8 cellular contexts compared by ENCODE assay signal in the genomic region with DNA sequence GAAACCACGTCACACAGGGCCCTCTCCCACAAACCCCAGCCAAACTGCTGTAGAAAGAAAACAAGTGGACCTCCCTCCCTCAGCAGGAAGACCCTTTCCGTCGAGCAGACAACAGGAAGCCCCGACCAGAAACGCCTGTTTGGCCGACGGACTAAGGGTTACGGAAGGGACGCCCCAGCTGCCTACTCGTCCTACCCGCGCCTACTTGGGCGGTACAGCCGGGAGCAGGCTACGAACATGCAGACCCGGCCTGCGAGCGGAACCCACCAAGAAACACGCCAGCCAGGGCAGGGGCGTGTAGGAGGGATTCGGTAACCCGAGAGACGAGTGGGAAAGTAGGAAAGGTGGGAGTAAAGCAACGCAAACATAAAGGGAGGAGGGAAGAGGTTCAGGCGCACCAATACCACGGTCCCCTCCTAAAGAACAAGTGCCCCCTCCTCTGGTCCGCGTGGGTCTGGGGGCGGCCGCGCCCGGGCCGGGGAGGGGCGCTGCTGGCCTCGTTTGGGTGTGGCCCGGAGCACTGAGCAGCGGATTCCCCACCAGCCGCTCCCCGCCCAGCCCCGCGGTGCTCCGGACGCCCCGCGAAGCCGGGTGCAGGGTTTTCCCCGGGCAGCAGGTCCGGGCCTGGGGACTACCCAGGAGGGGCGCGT. TPM values are rescaled to one million over a fixed set of nuclear protein-coding genes. Genes with fewer than 3 reads are reported as not detected.
DNase-seq lines count a peak whose midpoint lies in the region; ATAC-seq, FAIRE-seq and TF ChIP-seq lines count a peak whose summit lies in the region.

No MANE protein-coding gene starts in this region.

- DNase-seq in H7 (peak; percentile 65), SJSA1 (ENCODE audit: low read depth in 1 of 2, low spot score in 2 of 2) (peak in 1 of 2 experiments; percentile 55), astrocyte of the spinal cord (ENCODE audit: low read depth, low spot score) (no peak), kidney (peak; percentile 83)
- DNase-seq in stimulated activated CD4-positive, alpha-beta T cell treated with anti-CD3 and anti-CD28 coated beads, TNF-alpha, amount 100 ng/mL, for 4 hours (ENCODE audit: low read depth in 3 of 3), result peak in 2 of 3 experiments; percentile 9 to 23

- H3K27me3 ChIP-seq in H7 (ENCODE audit: control insufficient read depth, insufficient read depth, low read length) (no peaks in the 10 kb centered on the region), SJSA1 (replicated peaks) (no peaks in the 10 kb centered on the region)

- H3K9ac ChIP-seq in kidney (ENCODE audit: low read length in 2 of 2), result peak overlapping the region; percentile 50 to 90

- peaks cover 59% of the 10 kb centered on the region for H3K4me1 ChIP-seq in SJSA1 (replicated peaks)
- H3K4me1 ChIP-seq in kidney (ENCODE audit: control insufficient read depth in 1 of 2, insufficient read depth in 1 of 2, low read depth in 1 of 2, low read length in 2 of 2), result peaks cover 27 to 28% of the 10 kb centered on the region in 2 donors

- H3K4me3 ChIP-seq in H7 (ENCODE audit: insufficient read depth, low read depth, low read length), result peak overlapping the region; percentile 95
- H3K4me3 ChIP-seq in SJSA1, result peak overlapping the region; percentile 85
- peak overlapping the region; percentile 97 for H3K4me3 ChIP-seq in astrocyte of the spinal cord (ENCODE audit: low read depth, low read length)
- H3K4me3 ChIP-seq in kidney (ENCODE audit: low read length in 2 of 2), result peak overlapping the region; percentile 73 to 84

- intact Hi-C loops in kidney (cut with DNase I), result no loop called here

- H3K27ac ChIP-seq in SJSA1 (peak overlapping the region; percentile 97), kidney (ENCODE audit: low read depth in 2 of 2, low read length in 2 of 2) (peak overlapping the region; percentile 77 to 95)

- no peaks in the 10 kb centered on the region for H3K9me3 ChIP-seq in SJSA1 (replicated peaks)
- no peaks in the 10 kb centered on the region for H3K9me3 ChIP-seq in kidney (ENCODE audit: control insufficient read depth in 1 of 2, low read length in 2 of 2)

- in situ Hi-C loops in astrocyte of the spinal cord (cut with HindIII; ENCODE audit: low sequenced_read_pairs), result no loop called here

- TF ChIP-seq CTCF in astrocyte of the spinal cord (IDR thresholded peaks at IDR 0.05; ENCODE audit: low read depth, low read length) (no peak), kidney (IDR thresholded peaks at IDR 0.05; ENCODE audit: borderline replicate concordance, extremely low read depth, insufficient read depth) (no peak)

- no peak for ATAC-seq in GM18519 (IDR thresholded peaks at IDR 0.05; ENCODE audit: low FRiP score, unreplicated experiment)
- no peak for ATAC-seq in GM21737 (IDR thresholded peaks at IDR 0.05; ENCODE audit: unreplicated experiment)
- no peak for ATAC-seq in GM19467 (IDR thresholded peaks at IDR 0.05; ENCODE audit: unreplicated experiment)

- no peak for FAIRE-seq in kidney (lab: Jason Lieb, UNC)

- H3K36me3 ChIP-seq in H7 (replicated peaks; ENCODE audit: control insufficient read depth, insufficient read depth, low read length), result no peaks in the 10 kb centered on the region
- H3K36me3 ChIP-seq in SJSA1, result peaks cover 22% of the 10 kb centered on the region
- H3K36me3 ChIP-seq in kidney (ENCODE audit: control insufficient read depth in 1 of 2, insufficient read depth in 2 of 2, low read length in 2 of 2), result no peaks in the 10 kb centered on the region

RNA-seq across cellular contexts. Expression of a gene that starts 0.5 kb away (rescaled TPM):
- 102 and 116 TPM in 2 replicates for total RNA-seq in H7 (2014; rRNA removed; shearing (Covaris generic))
- 90.2 and 151 TPM in 2 replicates for total RNA-seq in SJSA1 (2014; rRNA removed; shearing (Covaris generic))
- 467 TPM for total RNA-seq in kidney
- polyA plus RNA-seq in kidney (ENCODE audit: insufficient read depth, low read depth, low replicate concordance), result 500 TPM

RNA-seq across cellular contexts. Expression of a gene that starts 43.6 kb away (rescaled TPM):
- total RNA-seq in H7 (2014; rRNA removed; shearing (Covaris generic)), result 474 and 597 TPM in 2 replicates
- 228 and 284 TPM in 2 replicates for total RNA-seq in SJSA1 (2014; rRNA removed; shearing (Covaris generic))
- 835 TPM for total RNA-seq in kidney
- polyA plus RNA-seq in kidney (ENCODE audit: insufficient read depth, low read depth, low replicate concordance), result 925 TPM
